Comparison of ENCODE assay signal across 13 cellular contexts in the genomic region with DNA sequence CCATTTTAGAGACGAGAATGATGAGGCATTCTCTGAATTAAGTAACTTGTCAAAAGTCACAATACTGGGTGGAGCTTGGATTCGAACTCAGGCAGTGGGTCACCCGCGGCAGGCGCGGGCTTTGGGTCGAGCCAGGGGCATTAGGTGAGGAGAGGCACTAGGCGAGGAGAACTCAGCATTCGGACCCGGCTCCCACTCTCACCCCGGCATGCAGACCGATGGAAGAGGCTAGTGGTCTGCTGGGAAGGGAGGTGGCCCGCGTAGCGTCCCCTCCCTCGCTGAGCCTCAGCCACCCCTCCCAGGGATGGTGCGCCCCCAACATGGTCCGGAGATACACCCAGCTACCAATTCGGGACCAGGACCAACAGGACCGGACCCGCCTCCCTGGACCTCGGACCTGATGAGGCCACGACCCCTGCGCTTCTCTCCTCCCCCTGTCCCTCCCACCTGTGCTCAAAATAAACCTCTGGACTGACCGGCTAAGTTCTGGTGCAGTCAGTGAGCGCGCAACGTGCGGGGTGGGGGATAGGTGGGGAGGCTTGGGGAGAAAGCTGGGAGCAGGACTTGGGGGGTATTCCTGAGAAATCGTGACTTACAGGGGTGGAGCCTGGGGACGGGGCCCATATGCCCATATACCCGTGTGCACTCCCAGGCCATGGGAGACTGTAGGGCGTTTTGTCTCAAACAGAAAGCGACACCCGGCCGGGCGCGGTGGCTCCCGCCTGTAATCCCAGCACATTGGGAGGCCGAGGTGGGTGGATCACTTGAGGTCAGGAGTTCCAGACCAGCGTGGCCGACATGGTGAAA. TPM values are rescaled to one million over a fixed set of nuclear protein-coding genes. Genes with fewer than 3 reads are reported as not detected.
A peak's percentile ranks its signal among the peaks of the same experiment; 100 is the strongest.
DNase-seq lines count a peak whose midpoint lies in the region; ATAC-seq and TF ChIP-seq lines count a peak whose summit lies in the region.
"Had no signal": no experiment of that assay in that cellular context is flagged by ENCODE, and none has a peak within 500 bp of the region (broad histone marks: within the 10 kb centered on the region; RNA-seq: fewer than 3 reads in every experiment).

No MANE protein-coding gene starts in this region.

- H3K9ac ChIP-seq in liver (ENCODE audit: low read depth in 1 of 2, low read length in 2 of 2) = peak overlapping the region in 1 of 2 donors; percentile 80

- H3K36me3 ChIP-seq in WERI-Rb-1 (peaks cover 21% of the 10 kb centered on the region), liver (ENCODE audit: control insufficient read depth in 4 of 4, insufficient read depth in 3 of 4, low read depth in 1 of 4, low read length in 3 of 4) (peaks cover 0 to 12% (median 5%) of the 10 kb centered on the region in 4 donors), aorta (ENCODE audit: control insufficient read depth in 1 of 2, insufficient read depth in 2 of 2, low read length in 1 of 2) (no peaks in the 10 kb centered on the region), breast epithelium (no peaks in the 10 kb centered on the region)

- WGBS in right cardiac atrium = 42% methylated on average over 42 of the region's 42 CpGs
- 16% methylated on average over 42 of the region's 42 CpGs for WGBS in liver
- 46 to 48% methylated on average over 42 of the region's 42 CpGs for whole genome bisulfite sequencing in aorta, 2 donors

- H3K9me3 ChIP-seq in right cardiac atrium (ENCODE audit: control insufficient read depth, low read length) = no peaks in the 10 kb centered on the region
- peaks cover 4% of the 10 kb centered on the region for H3K9me3 ChIP-seq in WERI-Rb-1 (ENCODE audit: severe bottlenecking)
- H3K9me3 ChIP-seq in liver (ENCODE audit: control insufficient read depth in 4 of 4, low read length in 3 of 4) = no peaks in the 10 kb centered on the region
- H3K9me3 ChIP-seq in aorta (ENCODE audit: control insufficient read depth, low read length) = no peaks in the 10 kb centered on the region
- no peaks in the 10 kb centered on the region for H3K9me3 ChIP-seq in breast epithelium
- H3K9me3 ChIP-seq: heart left ventricle, mucosa of descending colon had no signal

- TF ChIP-seq RAD21 in liver (IDR thresholded peaks at IDR 0.05) = no peak

- ATAC-seq in right cardiac atrium = no peak
- no peak for ATAC-seq in left ventricle myocardium superior
- ATAC-seq in aorta (ENCODE audit: low FRiP score) = no peak
- ATAC-seq: heart left ventricle had no signal

- intact Hi-C loops in right cardiac atrium (cut with DNase I) (no loop called here), left ventricle myocardium superior (cut with micrococcal nuclease) (no loop called here), aorta (cut with DNase I) (no loop called here), breast epithelium (cut with DNase I; ENCODE audit: low total_unique reads) (no loop called here)

- DNase-seq in right cardiac atrium = peak; percentile 31 to 71 (median 58)
- DNase-seq in left ventricle myocardium superior = no peak
- peak; percentile 30 for DNase-seq in WERI-Rb-1
- DNase-seq in aorta = peak; percentile 54 to 68
- DNase-seq in NCI-H2227 treated with DMSO at 0.1 percent for 48 hours (lab: John Stamatoyannopoulos, UW) = no peak
- no peak for DNase-seq in breast epithelium (ENCODE audit: low spot score in 2 of 2)
- DNase-seq in COLO829 (ENCODE audit: low spot score) = no peak
- DNase-seq: dermis blood vessel endothelial cell, IMR-90 had no signal

- H3K4me3 ChIP-seq in right cardiac atrium (ENCODE audit: low read length) (no peak overlapping the region), WERI-Rb-1 (ENCODE audit: low read depth, low read length) (peak overlapping the region; percentile 52), liver (ENCODE audit: low read depth in 1 of 3, low read length in 3 of 3) (peak overlapping the region; percentile 89 to 98 (median 97)), aorta (ENCODE audit: low read length in 2 of 2) (no peak overlapping the region), breast epithelium (no peak overlapping the region)

- TF ChIP-seq CTCF in WERI-Rb-1 (IDR thresholded peaks at IDR 0.05; ENCODE audit: low read depth, low read length) = no peak
- no peak for TF ChIP-seq CTCF in liver (IDR thresholded peaks at IDR 0.05; ENCODE audit: low read depth, low read length, missing input control)
- TF ChIP-seq CTCF in breast epithelium (IDR thresholded peaks at IDR 0.05) = no peak

- H3K27ac ChIP-seq in right cardiac atrium (ENCODE audit: low read length) = no peak overlapping the region
- peak overlapping the region; percentile 86 for H3K27ac ChIP-seq in WERI-Rb-1
- H3K27ac ChIP-seq in liver (ENCODE audit: low read depth in 1 of 2, low read length in 2 of 2) = peak overlapping the region; percentile 79 to 91
- H3K27ac ChIP-seq in aorta (ENCODE audit: low read depth in 1 of 2, low read length in 2 of 2) = no peak overlapping the region
- no peak overlapping the region for H3K27ac ChIP-seq in breast epithelium

- no peaks in the 10 kb centered on the region for H3K27me3 ChIP-seq in right cardiac atrium (ENCODE audit: control insufficient read depth, insufficient read depth)
- no peaks in the 10 kb centered on the region for H3K27me3 ChIP-seq in WERI-Rb-1 (ENCODE audit: insufficient read depth, low read depth, severe bottlenecking)
- H3K27me3 ChIP-seq in liver (ENCODE audit: control insufficient read depth in 4 of 4, insufficient read depth in 4 of 4, low read length in 3 of 4) = no peaks in the 10 kb centered on the region
- H3K27me3 ChIP-seq in aorta (ENCODE audit: control insufficient read depth in 1 of 2, insufficient read depth in 2 of 2, low read length in 1 of 2) = no peaks in the 10 kb centered on the region
- H3K27me3 ChIP-seq in breast epithelium = peaks cover 10 to 40% of the 10 kb centered on the region in 2 donors

- H3K4me1 ChIP-seq in right cardiac atrium (ENCODE audit: control insufficient read depth, insufficient read depth, low read length) (peaks cover 2% of the 10 kb centered on the region), liver (ENCODE audit: control insufficient read depth in 4 of 4, insufficient read depth in 4 of 4, low read length in 3 of 4) (peaks cover 24 to 56% (median 37%) of the 10 kb centered on the region in 4 donors), aorta (ENCODE audit: control insufficient read depth in 1 of 2, insufficient read depth in 2 of 2, low read length in 2 of 2) (no peaks in the 10 kb centered on the region), breast epithelium (peaks cover 14 to 32% of the 10 kb centered on the region in 2 donors)

- no peak for TF ChIP-seq POLR2A in breast epithelium (IDR thresholded peaks at IDR 0.05)

TF ChIP-seq in liver, 16 proteins besides CTCF, POLR2A, EP300 and RAD21 (continues in another document):
- TF ChIP-seq SP1 (IDR thresholded peaks at IDR 0.05) (peak; percentile 88), GABPA (IDR thresholded peaks at IDR 0.05 in 1 of 2, conservative IDR thresholded peaks at IDR 0.05 in 1 of 2) (no peak)

RNA-seq across cellular contexts. Expression of gene SNAPC2, which starts 1.3 kb away (rescaled TPM):
- total RNA-seq in right cardiac atrium (10 to 100 TPM in 3 of 4 donors, 1 to 10 TPM in 1; 9.6 to 14.4 (median 11.0) TPM), left ventricle myocardium superior (9.7 TPM), liver (1 to 10 TPM; 2.8 to 3.5 TPM), aorta (10 to 100 TPM; 20.0 to 26.6 TPM), breast epithelium (10 to 100 TPM; 13.8 to 14.8 (median 13.8) TPM)
- polyA plus RNA-seq in right cardiac atrium (12.2 TPM), liver (1 to 10 TPM; 3.0 to 7.1 TPM), aorta (10 to 100 TPM; 12.0 to 22.6 TPM)

RNA-seq across cellular contexts. Expression of gene TGFBR3L, which starts 4.2 kb away (rescaled TPM):
- total RNA-seq in right cardiac atrium (10 to 100 TPM in 3 of 4 donors, 1 to 10 TPM in 1; 8.0 to 17.6 (median 14.5) TPM), left ventricle myocardium superior (11.4 TPM), liver (1 to 10 TPM in 1 of 2 donors, not detected in 1; 2.5 TPM), aorta (under 1 TPM in 1 of 2 donors, not detected in 1; 0.84 TPM), breast epithelium (1 to 10 TPM in 1 of 3 donors, not detected in 2; 2.3 TPM)
- polyA plus RNA-seq in right cardiac atrium (2.4 TPM), liver (under 1 TPM; 0.32 to 0.36 TPM), aorta (1 to 10 TPM in 1 of 2 donors, not detected in 1; 1.5 TPM)
- total RNA-seq: dermis blood vessel endothelial cell, IMR-90, subcutaneous adipose tissue had no signal

RNA-seq across cellular contexts. Expression of gene CTXN1, which starts 7.1 kb away (rescaled TPM):
- total RNA-seq in right cardiac atrium (under 1 TPM in 2 of 4 donors, not detected in 2; 0.24 to 0.34 TPM), left ventricle myocardium superior (0.20 TPM), liver (under 1 TPM; 0.08 to 0.14 TPM), aorta (1 to 10 TPM; 1.9 to 2.5 TPM), breast epithelium (1 to 10 TPM in 2 of 3 donors, under 1 TPM in 1; 0.32 to 9.5 (median 5.6) TPM)
- polyA plus RNA-seq in right cardiac atrium (0.16 TPM), liver (under 1 TPM in 1 of 2 donors, not detected in 1; 0.07 TPM), aorta (under 1 TPM in 1 of 2 donors, not detected in 1; 0.51 TPM)

RNA-seq across cellular contexts. Expression of gene MAP2K7, which starts 15.1 kb away (rescaled TPM):
- 10 to 100 TPM; 23.2 to 32.6 (median 28.5) TPM for total RNA-seq in right cardiac atrium
- 26.9 TPM for polyA plus RNA-seq in right cardiac atrium
- total RNA-seq in left ventricle myocardium superior = 30.4 TPM
- total RNA-seq in liver = 10 to 100 TPM in 1 of 2 donors, 1 to 10 TPM in 1; 9.4 to 11.7 TPM
- 1 to 10 TPM; 3.0 to 9.7 TPM for polyA plus RNA-seq in liver
- total RNA-seq in aorta = 10 to 100 TPM; 26.6 to 34.3 TPM
- 10 to 100 TPM; 14.7 to 23.3 TPM for polyA plus RNA-seq in aorta
- total RNA-seq in breast epithelium = 10 to 100 TPM; 13.3 to 17.1 (median 13.8) TPM

RNA-seq across cellular contexts. Expression of gene TIMM44, which starts 24.6 kb away (rescaled TPM):
- total RNA-seq in right cardiac atrium (10 to 100 TPM; 51.1 to 88.9 (median 64.0) TPM), left ventricle myocardium superior (115 TPM), liver (10 to 100 TPM; 21.1 to 35.8 TPM), aorta (10 to 100 TPM; 44.5 to 53.5 TPM), breast epithelium (10 to 100 TPM; 29.3 to 59.6 (median 57.8) TPM)
- polyA plus RNA-seq in right cardiac atrium (64.6 TPM), liver (10 to 100 TPM; 17.7 to 32.2 TPM), aorta (100 to 1,000 TPM in 1 of 2 donors, 10 to 100 TPM in 1; 26.4 to 126 TPM)

Comparison
In these comparisons a context has a peak if more than half of its experiments do, and no peak if none do; other contexts are left out.
1. DNase-seq: peak in right cardiac atrium (3 of 3), WERI-Rb-1 (single experiment) and aorta (2 of 2); none in left ventricle myocardium superior (single experiment), NCI-H2227 treated with DMSO at 0.1 percent for 48 hours (single experiment), breast epithelium (0 of 2) and COLO829 (single experiment).
2. H3K27ac ChIP-seq: peak in WERI-Rb-1 (single experiment) and liver (2 of 2); none in right cardiac atrium (single experiment), aorta (0 of 2) and breast epithelium (0 of 2).
3. H3K4me3 ChIP-seq: peak in WERI-Rb-1 (single experiment) and liver (3 of 3); none in right cardiac atrium (single experiment), aorta (0 of 2) and breast epithelium (0 of 3).